19 cellular contexts compared by ENCODE assay signal in the genomic region with DNA sequence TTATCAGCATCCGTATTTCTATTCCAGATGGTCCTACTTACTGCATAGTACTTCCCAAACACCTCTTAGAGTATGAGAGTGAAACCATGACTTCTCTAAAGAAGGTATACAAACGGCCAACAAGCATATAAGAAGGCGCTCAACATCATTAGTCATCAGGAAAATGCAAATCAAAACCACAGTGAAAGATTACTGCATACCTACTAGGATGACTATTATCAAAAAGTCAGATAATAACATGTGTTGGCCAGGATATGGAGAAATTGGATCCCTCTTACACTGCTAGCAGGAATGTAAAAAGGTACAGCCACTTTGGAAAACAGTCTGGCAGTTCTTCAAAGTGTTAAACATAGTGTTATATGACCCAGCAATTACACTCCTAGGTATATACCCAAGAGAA.
DNase-seq lines count a peak whose midpoint lies in the region; ATAC-seq, FAIRE-seq and TF ChIP-seq lines count a peak whose summit lies in the region.
"Had no signal": no experiment of that assay in that cellular context is flagged by ENCODE, and none has a peak within 500 bp of the region (broad histone marks: within the 10 kb centered on the region; RNA-seq: fewer than 3 reads in every experiment).

No MANE protein-coding gene starts in this region.

- peak; percentile 54 for FAIRE-seq in RCC 7860 (lab: Jason Lieb, UNC)

- intact Hi-C loops in Caco-2 (cut with micrococcal nuclease; ENCODE audit: unreplicated experiment): no loop called here

- H3K9me3 Mint-ChIP-seq in Caco-2 (ENCODE audit: unreplicated experiment): no peaks in the 10 kb centered on the region
- H3K9me3 Mint-ChIP-seq: activated naive CD8-positive, alpha-beta T cell treated with anti-CD3 and anti-CD28 coated beads for 36 hours; activated T-helper 17 cell treated with anti-CD3 and anti-CD28 coated beads, Interleukin-2, amount 50 U/mL, for 72 hours had no signal

- H3K27ac ChIP-seq in GM23248: no peak overlapping the region
- H3K27ac ChIP-seq: esophagus squamous epithelium, heart left ventricle, tibial nerve had no signal

- no peak overlapping the region for H2AFZ ChIP-seq in GM23248

- H3K79me2 ChIP-seq in GM23248 (ENCODE audit: insufficient read depth): no peaks in the 10 kb centered on the region

- no peaks in the 10 kb centered on the region for H3K36me3 ChIP-seq in GM23248 (ENCODE audit: low read depth)
- H3K36me3 ChIP-seq in Caco-2 (ENCODE audit: control insufficient read depth, insufficient read depth, low read length): no peaks in the 10 kb centered on the region
- H3K36me3 ChIP-seq: esophagus squamous epithelium, heart left ventricle, tibial nerve had no signal

- CTCF ChIA-PET in Caco-2 (lab: Charles Lee): no interaction called here

- no peak overlapping the region for H3K4me3 Mint-ChIP-seq in Caco-2 (ENCODE audit: unreplicated experiment)
- H3K4me3 Mint-ChIP-seq: activated CD8-positive, alpha-beta memory T cell treated with anti-CD3 and anti-CD28 coated beads, Interleukin-2, amount 10 ng/mL, durations not matched to agents 7 days and 5 days; activated naive CD8-positive, alpha-beta T cell treated with anti-CD3 and anti-CD28 coated beads for 36 hours; activated T-helper 17 cell treated with anti-CD3 and anti-CD28 coated beads, Interleukin-2, amount 50 U/mL, for 72 hours; immature natural killer cell had no signal

- in situ Hi-C loops in GM23248 (cut with MboI): no loop called here

- no peaks in the 10 kb centered on the region for H3K9me3 ChIP-seq in GM23248 (ENCODE audit: low read depth)
- no peaks in the 10 kb centered on the region for H3K9me3 ChIP-seq in Caco-2
- H3K9me3 ChIP-seq: esophagus squamous epithelium, heart left ventricle, tibial nerve had no signal

- no peak overlapping the region for H3K9ac ChIP-seq in GM23248

- DNase-seq in GM23248: peak; percentile 61
- peak; percentile 53 for DNase-seq in RCC 7860 (ENCODE audit: low spot score)
- peak; percentile 41 to 59 for DNase-seq in cardiac fibroblast (ENCODE audit: low read depth in 2 of 2)
- DNase-seq in non-pigmented ciliary epithelial cell (ENCODE audit: low read depth): peak; percentile 47
- no peak for DNase-seq in GOT3 (lab: John Stamatoyannopoulos, UW)
- DNase-seq in Caco-2: no peak
- no peak for DNase-seq in NCI-H2196 (lab: John Stamatoyannopoulos, UW; ENCODE audit: unreplicated experiment)
- DNase-seq: activated CD8-positive, alpha-beta memory T cell treated with anti-CD3 and anti-CD28 coated beads, Interleukin-2, amount 10 ng/mL, durations not matched to agents 7 days and 5 days; activated naive CD8-positive, alpha-beta T cell treated with anti-CD3 and anti-CD28 coated beads for 36 hours; esophagus squamous epithelium; heart left ventricle; immature natural killer cell; NCI-H1417 treated with DMSO at 0.1 percent for 48 hours; NCI-H82; stimulated activated CD4-positive, alpha-beta T cell treated with anti-CD3 and anti-CD28 coated beads, Interleukin-1b, Interleukin-23, amount 100 ng/mL, for 48 hours; stimulated activated naive CD8-positive, alpha-beta T cell treated with anti-CD3 and anti-CD28 coated beads, Interleukin-15, Interleukin-2, amounts not matched to agents 100 U/mL and 50 U/mL, for 24 hours had no signal

- ATAC-seq in HG03108 (IDR thresholded peaks at IDR 0.05; ENCODE audit: unreplicated experiment): no peak
- ATAC-seq: activated CD8-positive, alpha-beta memory T cell treated with anti-CD3 and anti-CD28 coated beads, Interleukin-2, amount 10 ng/mL, durations not matched to agents 7 days and 5 days; activated T-helper 17 cell treated with anti-CD3 and anti-CD28 coated beads, Interleukin-2, amount 50 U/mL, for 72 hours; heart left ventricle; stimulated activated naive CD8-positive, alpha-beta T cell treated with anti-CD3 and anti-CD28 coated beads, Interleukin-15, Interleukin-2, amounts not matched to agents 100 U/mL and 50 U/mL, for 24 hours had no signal

- POLR2A ChIA-PET in Caco-2 (lab: Charles Lee): no interaction called here

- WGBS in GM23248 (ENCODE audit: low coverage in 1 of 2, low lambda C conversion rate in 2 of 2, missing lambda C conversion rate in 2 of 2), 2 experiments: 0 to 3% methylated on average over 3 of the region's 3 CpGs

- H4K20me1 ChIP-seq in GM23248 (ENCODE audit: insufficient read depth): no peaks in the 10 kb centered on the region

- BruUV-seq in Caco-2 (replicated peaks; lab: Mats Ljungman, UMichigan): no TSS peak

- H3K4me1 ChIP-seq in GM23248 (ENCODE audit: insufficient read depth) (peaks cover 11% of the 10 kb centered on the region; the same call in 1 of the 2 replicates), Caco-2 (no peaks in the 10 kb centered on the region)
- H3K4me1 ChIP-seq: esophagus squamous epithelium, heart left ventricle, tibial nerve had no signal

- no peak overlapping the region for H3K27ac Mint-ChIP-seq in Caco-2 (ENCODE audit: unreplicated experiment)
- H3K27ac Mint-ChIP-seq: activated CD8-positive, alpha-beta memory T cell treated with anti-CD3 and anti-CD28 coated beads, Interleukin-2, amount 10 ng/mL, durations not matched to agents 7 days and 5 days; activated naive CD8-positive, alpha-beta T cell treated with anti-CD3 and anti-CD28 coated beads for 36 hours; activated T-helper 17 cell treated with anti-CD3 and anti-CD28 coated beads, Interleukin-2, amount 50 U/mL, for 72 hours; immature natural killer cell had no signal

- no peaks in the 10 kb centered on the region for H3K9me2 ChIP-seq in GM23248 (ENCODE audit: insufficient read depth)

- no peaks in the 10 kb centered on the region for H3K27me3 Mint-ChIP-seq in Caco-2 (ENCODE audit: insufficient read depth, unreplicated experiment)
- H3K27me3 Mint-ChIP-seq: activated CD8-positive, alpha-beta memory T cell treated with anti-CD3 and anti-CD28 coated beads, Interleukin-2, amount 10 ng/mL, durations not matched to agents 7 days and 5 days; activated naive CD8-positive, alpha-beta T cell treated with anti-CD3 and anti-CD28 coated beads for 36 hours; activated T-helper 17 cell treated with anti-CD3 and anti-CD28 coated beads, Interleukin-2, amount 50 U/mL, for 72 hours had no signal

- no peaks in the 10 kb centered on the region for H3K27me3 ChIP-seq in GM23248 (replicated peaks; ENCODE audit: insufficient read depth)
- H3K27me3 ChIP-seq in Caco-2 (replicated peaks; ENCODE audit: control insufficient read depth, insufficient read depth, low read length): no peaks in the 10 kb centered on the region
- H3K27me3 ChIP-seq: esophagus squamous epithelium had no signal

- H3K4me3 ChIP-seq in GM23248 (no peak overlapping the region), cardiac fibroblast (replicated peaks in 1 of 2; ENCODE audit: low read depth in 2 of 2, low read length in 2 of 2) (no peak overlapping the region), Caco-2 (ENCODE audit: low read depth, low read length) (no peak overlapping the region)
- H3K4me3 ChIP-seq: esophagus squamous epithelium, heart left ventricle, tibial nerve had no signal

- H3K36me3 Mint-ChIP-seq in Caco-2 (ENCODE audit: insufficient read depth, unreplicated experiment): no peaks in the 10 kb centered on the region
- H3K36me3 Mint-ChIP-seq: activated CD8-positive, alpha-beta memory T cell treated with anti-CD3 and anti-CD28 coated beads, Interleukin-2, amount 10 ng/mL, durations not matched to agents 7 days and 5 days; activated naive CD8-positive, alpha-beta T cell treated with anti-CD3 and anti-CD28 coated beads for 36 hours; immature natural killer cell had no signal

- no peaks in the 10 kb centered on the region for H3K4me1 Mint-ChIP-seq in Caco-2 (ENCODE audit: low read depth, unreplicated experiment)
- H3K4me1 Mint-ChIP-seq: activated CD8-positive, alpha-beta memory T cell treated with anti-CD3 and anti-CD28 coated beads, Interleukin-2, amount 10 ng/mL, durations not matched to agents 7 days and 5 days; activated naive CD8-positive, alpha-beta T cell treated with anti-CD3 and anti-CD28 coated beads for 36 hours; activated T-helper 17 cell treated with anti-CD3 and anti-CD28 coated beads, Interleukin-2, amount 50 U/mL, for 72 hours; immature natural killer cell had no signal

- H3K4me2 ChIP-seq in GM23248 (ENCODE audit: unreplicated experiment): no peak overlapping the region

- H3F3A ChIP-seq in GM23248 (ENCODE audit: insufficient read depth): no peaks in the 10 kb centered on the region

- TF ChIP-seq CTCF in cardiac fibroblast (IDR thresholded peaks at IDR 0.05; ENCODE audit: low read depth, low read length): no peak
- TF ChIP-seq CTCF in Caco-2 (IDR thresholded peaks at IDR 0.05; ENCODE audit: insufficient read depth in 1 of 2, low read depth in 1 of 2, low read length in 1 of 2, severe bottlenecking in 1 of 2, unreplicated experiment in 1 of 2): no peak

Comparison
In these comparisons a context has a peak if more than half of its experiments do, and no peak if none do; other contexts are left out.
1. DNase-seq: peak in GM23248 (single experiment), RCC 7860 (single experiment), cardiac fibroblast (2 of 2) and non-pigmented ciliary epithelial cell (single experiment); none in GOT3 (single experiment), Caco-2 (0 of 2) and NCI-H2196 (single experiment).